Comparison of ENCODE assay signal across 20 cellular contexts in genomic region chr18:51852661-51853060, GRCh38.
"Had no signal": no experiment of that assay in that cellular context is flagged by ENCODE, and none has a peak within 500 bp of the region (broad histone marks: within the 10 kb centered on the region; RNA-seq: fewer than 3 reads in every experiment).

No MANE protein-coding gene starts in this region.

- H3K4me1 Mint-ChIP-seq: naive B cell; nephron; stimulated activated memory B cell treated with anti-CD40 and anti-IgM and Interleukin-4, amounts not matched to agents 10 μg/mL and 1 μg/mL and 100 μg/mL, for 72 hours had no signal

- H3K27me3 Mint-ChIP-seq: naive B cell; stimulated activated memory B cell treated with anti-CD40 and anti-IgM and Interleukin-4, amounts not matched to agents 10 μg/mL and 1 μg/mL and 100 μg/mL, for 72 hours; stimulated activated naive CD8-positive, alpha-beta T cell treated with anti-CD3 and anti-CD28 coated beads, Interleukin-15, Interleukin-2, amounts not matched to agents 100 ng/mL and 50 ng/mL, for 24 hours had no signal

- H3K9me3 ChIP-seq: gastrocnemius medialis, prostate gland, right lobe of liver, tibial artery, upper lobe of left lung, uterus had no signal

- H3K36me3 Mint-ChIP-seq: naive B cell; stimulated activated memory B cell treated with anti-CD40 and anti-IgM and Interleukin-4, amounts not matched to agents 10 μg/mL and 1 μg/mL and 100 μg/mL, for 72 hours had no signal

- H3K27ac Mint-ChIP-seq: naive B cell; nephron; stimulated activated memory B cell treated with anti-CD40 and anti-IgM and Interleukin-4, amounts not matched to agents 10 μg/mL and 1 μg/mL and 100 μg/mL, for 72 hours; stimulated activated naive CD8-positive, alpha-beta T cell treated with anti-CD3 and anti-CD28 coated beads, Interleukin-15, Interleukin-2, amounts not matched to agents 100 ng/mL and 50 ng/mL, for 24 hours had no signal

- H3K27me3 ChIP-seq: esophagus muscularis mucosa, gastrocnemius medialis, heart right ventricle, right lobe of liver, tibial artery, upper lobe of left lung, uterus had no signal

- H3K4me3 Mint-ChIP-seq: naive B cell; nephron; stimulated activated memory B cell treated with anti-CD40 and anti-IgM and Interleukin-4, amounts not matched to agents 10 μg/mL and 1 μg/mL and 100 μg/mL, for 72 hours; stimulated activated naive CD8-positive, alpha-beta T cell treated with anti-CD3 and anti-CD28 coated beads, Interleukin-15, Interleukin-2, amounts not matched to agents 100 ng/mL and 50 ng/mL, for 24 hours had no signal

- DNase-seq: effector memory CD4-positive, alpha-beta T cell; gastrocnemius medialis; heart right ventricle; islet precursor cell; left colon; mesendoderm; naive B cell; retina; right lobe of liver; stimulated activated CD4-positive, alpha-beta T cell treated with anti-CD3 and anti-CD28 coated beads, Interleukin-4, amount 100 ng/mL, for 1 hour; tibial artery; upper lobe of left lung; uterus had no signal

- H3K4me3 ChIP-seq: esophagus muscularis mucosa, gastrocnemius medialis, heart right ventricle, prostate gland, right lobe of liver, tibial artery, upper lobe of left lung, uterus had no signal

- H3K27ac ChIP-seq: epithelial cell of prostate, esophagus muscularis mucosa, gastrocnemius medialis, heart right ventricle, parathyroid adenoma, prostate gland, right lobe of liver, tibial artery, upper lobe of left lung, uterus had no signal

- H3K9ac ChIP-seq: parathyroid adenoma had no signal

- ATAC-seq: gastrocnemius medialis; heart right ventricle; left colon; right lobe of liver; stimulated activated memory B cell treated with anti-CD40 and anti-IgM and Interleukin-4, amounts not matched to agents 10 μg/mL and 1 μg/mL and 100 μg/mL, for 72 hours had no signal

- H3K36me3 ChIP-seq: esophagus muscularis mucosa, gastrocnemius medialis, heart right ventricle, prostate gland, right lobe of liver, tibial artery, upper lobe of left lung, uterus had no signal

- H3K4me1 ChIP-seq: esophagus muscularis mucosa, gastrocnemius medialis, heart right ventricle, parathyroid adenoma, prostate gland, right lobe of liver, tibial artery, upper lobe of left lung, uterus had no signal
